ENCODE assay signal across 8 cellular contexts in genomic region chr2:85390941-85391669, GRCh38. TPM values are rescaled to one million over a fixed set of nuclear protein-coding genes. Genes with fewer than 3 reads are reported as not detected.
DNase-seq lines count a peak whose midpoint lies in the region; ATAC-seq and TF ChIP-seq lines count a peak whose summit lies in the region.

No MANE protein-coding gene starts in this region.

- H3K4me3 ChIP-seq in GM12875 (ENCODE audit: low read depth, low read length), result no peak overlapping the region
- H3K4me3 ChIP-seq in uterus, result no peak overlapping the region

- no peak overlapping the region for H3K27ac ChIP-seq in uterus

- peak; percentile 52 for DNase-seq in NCI-H460 (ENCODE audit: extremely low read depth, low read depth)
- peak; percentile 30 for DNase-seq in activated CD8-positive, alpha-beta memory T cell treated with anti-CD3 and anti-CD28 coated beads, Interleukin-2, amount 50 U/mL, for 24 hours (ENCODE audit: extremely low read depth)
- DNase-seq in pons (ENCODE audit: low spot score), result peak; percentile 39
- DNase-seq in uterus, result peak; percentile 57 to 71
- DNase-seq in middle frontal gyrus (ENCODE audit: extremely low spot score, low spot score), result no peak

- no peaks in the 10 kb centered on the region for H3K27me3 ChIP-seq in uterus

- no peaks in the 10 kb centered on the region for H3K9me3 ChIP-seq in uterus

- TF ChIP-seq CTCF in GM12875 (IDR thresholded peaks at IDR 0.05; ENCODE audit: borderline replicate concordance, insufficient read depth, low read depth, low read length), result peak; percentile 93
- peak; percentile 40 to 59 (median 54) for TF ChIP-seq CTCF in uterus (IDR thresholded peaks at IDR 0.05)

- intact Hi-C loops in uterus (cut with DNase I; ENCODE audit: low total_unique reads), result no loop called here

- TF ChIP-seq POLR2A in uterus (IDR thresholded peaks at IDR 0.05), result no peak

- ATAC-seq in esophagus mucosa (peak; percentile 61), HG02571 (IDR thresholded peaks at IDR 0.05; ENCODE audit: unreplicated experiment) (no peak)

- H3K4me1 ChIP-seq in uterus, result no peaks in the 10 kb centered on the region

- H3K36me3 ChIP-seq in uterus, result no peaks in the 10 kb centered on the region

RNA-seq across cellular contexts. Expression of gene CAPG, which starts 19.1 kb away (rescaled TPM):
- total RNA-seq in NCI-H460 (2014; rRNA removed; shearing (Covaris generic)), result 95.1 and 95.2 TPM in 2 replicates
- polyA plus RNA-seq in NCI-H460 (2014; cell fraction: nucleus; rRNA removed), result 70.8 and 80.5 TPM in 2 replicates
- total RNA-seq in esophagus mucosa, result 295 TPM
- 100 to 1,000 TPM in 1 of 4 donors, 10 to 100 TPM in 3; 12.3 to 114 (median 65.2) TPM for total RNA-seq in uterus

RNA-seq across cellular contexts. Expression of gene SH2D6, which starts 27.4 kb away (rescaled TPM):
- 0.45 and 0.87 TPM in 2 replicates for total RNA-seq in NCI-H460 (2014; rRNA removed; shearing (Covaris generic))
- polyA plus RNA-seq in NCI-H460 (2014; cell fraction: nucleus; rRNA removed), result 0.30 and 0.61 TPM in 2 replicates
- total RNA-seq in esophagus mucosa (0.12 TPM), uterus (not detected)

RNA-seq across cellular contexts. Expression of gene ELMOD3, which starts 36.5 kb away (rescaled TPM):
- 10.7 and 15.8 TPM in 2 replicates for total RNA-seq in NCI-H460 (2014; rRNA removed; shearing (Covaris generic))
- 32.2 and 50.3 TPM in 2 replicates for polyA plus RNA-seq in NCI-H460 (2014; cell fraction: nucleus; rRNA removed)
- total RNA-seq in esophagus mucosa (8.1 TPM), uterus (10 to 100 TPM; 12.8 to 45.3 (median 21.0) TPM)

RNA-seq across cellular contexts. Expression of gene RETSAT, which starts 36.8 kb away (rescaled TPM):
- 24.1 and 25.3 TPM in 2 replicates for total RNA-seq in NCI-H460 (2014; rRNA removed; shearing (Covaris generic))
- polyA plus RNA-seq in NCI-H460 (2014; cell fraction: nucleus; rRNA removed), result 45.6 and 49.6 TPM in 2 replicates
- 77.9 TPM for total RNA-seq in esophagus mucosa
- 10 to 100 TPM; 28.0 to 34.1 (median 31.9) TPM for total RNA-seq in uterus
